In genomic region chr17:19365833-19366636, GRCh38 we compare ENCODE assay signal across 18 cellular contexts. TPM values are rescaled to one million over a fixed set of nuclear protein-coding genes. Genes with fewer than 3 reads are reported as not detected.
"Had no signal": no experiment of that assay in that cellular context is flagged by ENCODE, and none has a peak within 500 bp of the region (broad histone marks: within the 10 kb centered on the region; RNA-seq: fewer than 3 reads in every experiment).

No MANE protein-coding gene starts in this region.

- H3K27ac Mint-ChIP-seq: activated CD4-positive, alpha-beta T cell treated with anti-CD3 and anti-CD28 coated beads, Interleukin-2, amount 10 ng/mL, durations not matched to agents 24 days and 14 days; T-helper 1 cell treated with Interleukin-12 subunit alpha and Interleukin-12 subunit beta and Interleukin-4 antibody, amounts not matched to agents 30 μg/mL and 1 μg/mL, for 36 hours had no signal

- H3K27me3 ChIP-seq: dorsolateral prefrontal cortex, pancreas had no signal

- H3K36me3 ChIP-seq: left lung, pancreas had no signal

- H3K9me3 ChIP-seq: left lung, pancreas had no signal

- H3K4me3 Mint-ChIP-seq: activated CD4-positive, alpha-beta T cell treated with anti-CD3 and anti-CD28 coated beads, Interleukin-2, amount 10 ng/mL, durations not matched to agents 24 days and 14 days; T-helper 1 cell treated with Interleukin-12 subunit alpha and Interleukin-12 subunit beta and Interleukin-4 antibody, amounts not matched to agents 30 μg/mL and 1 μg/mL, for 36 hours had no signal

- H3K4me3 ChIP-seq: dorsolateral prefrontal cortex, left lung, pancreas had no signal

- H3K9me3 Mint-ChIP-seq: activated CD4-positive, alpha-beta T cell treated with anti-CD3 and anti-CD28 coated beads, Interleukin-2, amount 10 ng/mL, durations not matched to agents 24 days and 14 days; T-helper 1 cell treated with Interleukin-12 subunit alpha and Interleukin-12 subunit beta and Interleukin-4 antibody, amounts not matched to agents 30 μg/mL and 1 μg/mL, for 36 hours had no signal

- ATAC-seq: left lung, pancreas had no signal

- DNase-seq: activated CD4-positive, alpha-beta T cell treated with anti-CD3 and anti-CD28 coated beads, Interleukin-2, amount 10 ng/mL, durations not matched to agents 24 days and 14 days; activated CD8-positive, alpha-beta memory T cell treated with anti-CD3 and anti-CD28 coated beads for 24 hours; activated CD8-positive, alpha-beta memory T cell treated with anti-CD3 and anti-CD28 coated beads, Interleukin-2, amount 50 U/mL, for 48 hours; activated effector memory CD4-positive, alpha-beta T cell treated with Interleukin-2 at 50 U/mL for 16 hours; activated naive CD4-positive, alpha-beta T cell treated with anti-CD3 and anti-CD28 coated beads, Interleukin-2, amount 50 U/mL, for 16 hours; activated T-cell treated with anti-CD3 and anti-CD28 coated beads, Interleukin-2, amount 50 U/mL, for 48 hours; caudate nucleus; dorsolateral prefrontal cortex; foreskin melanocyte; glutamatergic neuron; hippocampal formation; midbrain; stimulated activated CD8-positive, alpha-beta memory T cell treated with anti-CD3 and anti-CD28 coated beads, Interleukin-4, amount 100 ng/mL, for 48 hours; stimulated activated naive CD4-positive, alpha-beta T cell had no signal

- H3K27ac ChIP-seq: left lung, pancreas had no signal

RNA-seq across cellular contexts. Expression of gene MFAP4, which starts 21.0 kb away (rescaled TPM):
- total RNA-seq: activated CD4-positive, alpha-beta T cell treated with anti-CD3 and anti-CD28 coated beads, Interleukin-2, amount 10 ng/mL, durations not matched to agents 24 days and 14 days; epithelial cell of proximal tubule had no signal
